In the genomic region with DNA sequence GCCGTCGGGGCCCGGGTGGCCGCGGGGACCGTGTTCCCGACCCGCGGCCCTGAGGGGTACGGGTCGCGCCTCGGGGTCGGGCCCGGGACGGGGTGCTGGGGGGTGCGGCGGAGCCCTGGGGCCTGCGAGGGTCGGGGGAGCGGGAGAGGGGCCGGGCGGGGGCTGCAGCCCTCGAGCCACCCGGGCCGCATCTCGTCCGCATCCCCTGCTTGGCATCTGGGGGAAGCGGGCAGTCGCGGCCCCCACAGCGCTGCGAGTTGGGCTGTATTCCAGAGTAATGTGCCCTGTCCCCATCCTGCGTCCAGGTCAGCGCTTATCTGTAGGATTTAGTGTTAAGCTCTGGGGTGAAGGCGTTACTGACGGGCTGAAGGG, we compare ENCODE assay signal across 8 cellular contexts. TPM values are rescaled to one million over a fixed set of nuclear protein-coding genes. Genes with fewer than 3 reads are reported as not detected.
DNase-seq lines count a peak whose midpoint lies in the region; ATAC-seq and TF ChIP-seq lines count a peak whose summit lies in the region.

No MANE protein-coding gene starts in this region.

- peak overlapping the region; percentile 86 for H3K4me3 ChIP-seq in SJSA1
- peak overlapping the region; percentile 93 to 97 for H3K4me3 ChIP-seq in foreskin fibroblast (ENCODE audit: low read depth in 1 of 2, low read length in 2 of 2)
- H3K4me3 ChIP-seq in skeletal muscle tissue (ENCODE audit: low read length in 3 of 3) = peak overlapping the region; percentile 84 to 87 (median 86)

- peak; percentile 48 for DNase-seq in DMS 273 (lab: John Stamatoyannopoulos, UW; ENCODE audit: unreplicated experiment)
- no peak for DNase-seq in DMS 273 treated with DMSO at 0.1 percent for 48 hours (lab: John Stamatoyannopoulos, UW)
- DNase-seq in SJSA1 (ENCODE audit: low read depth in 1 of 2, low spot score in 2 of 2) = no peak
- DNase-seq in foreskin fibroblast = no peak
- no peak for DNase-seq in hippocampal formation (lab: John Stamatoyannopoulos, UW)
- no peak for DNase-seq in HCEC 1CT

- H3K9me3 ChIP-seq in SJSA1 (replicated peaks) (no peaks in the 10 kb centered on the region), skeletal muscle tissue (ENCODE audit: control insufficient read depth in 3 of 3, low read length in 3 of 3) (no peaks in the 10 kb centered on the region)

- H3K27me3 ChIP-seq in SJSA1 (replicated peaks) (no peaks in the 10 kb centered on the region), skeletal muscle tissue (ENCODE audit: control insufficient read depth in 3 of 3, insufficient read depth in 3 of 3, low read length in 3 of 3) (no peaks in the 10 kb centered on the region)

- peak overlapping the region; percentile 52 for H3K27ac ChIP-seq in SJSA1
- peak overlapping the region; percentile 62 for H3K27ac ChIP-seq in skeletal muscle tissue (ENCODE audit: low read depth, low read length)

- H3K9ac ChIP-seq in skeletal muscle tissue (ENCODE audit: low read depth in 1 of 3, low read length in 3 of 3) = peak overlapping the region; percentile 78 to 92 (median 86)

- H3K4me1 ChIP-seq in SJSA1 (replicated peaks) (peaks cover 23% of the 10 kb centered on the region), skeletal muscle tissue (ENCODE audit: control insufficient read depth in 3 of 3, insufficient read depth in 3 of 3, low read length in 3 of 3) (peaks cover 31 to 43% (median 39%) of the 10 kb centered on the region in 3 donors)

- no peak for ATAC-seq in GM18511 (IDR thresholded peaks at IDR 0.05; ENCODE audit: unreplicated experiment)

- no peak for TF ChIP-seq CTCF in foreskin fibroblast (IDR thresholded peaks at IDR 0.05; ENCODE audit: low read depth, low read length)

- H3K36me3 ChIP-seq in SJSA1 = peaks cover 60% of the 10 kb centered on the region
- H3K36me3 ChIP-seq in skeletal muscle tissue (ENCODE audit: control insufficient read depth in 3 of 3, insufficient read depth in 3 of 3, low read length in 3 of 3) = peaks cover 19 to 22% (median 22%) of the 10 kb centered on the region in 3 donors

RNA-seq across cellular contexts. Expression of gene RER1, which starts 0.4 kb away (rescaled TPM):
- 90.3 and 269 TPM in 2 replicates for total RNA-seq in SJSA1 (2014; rRNA removed; shearing (Covaris generic))
- total RNA-seq in skeletal muscle tissue = 35.5 TPM

RNA-seq across cellular contexts. Expression of gene MORN1, which starts 0.7 kb away (rescaled TPM):
- 2.3 and 5.0 TPM in 2 replicates for total RNA-seq in SJSA1 (2014; rRNA removed; shearing (Covaris generic))
- 4.2 TPM for total RNA-seq in skeletal muscle tissue

RNA-seq across cellular contexts. Expression of gene PEX10, which starts 20.3 kb away (rescaled TPM):
- total RNA-seq in SJSA1 (2014; rRNA removed; shearing (Covaris generic)) = 29.3 and 37.3 TPM in 2 replicates
- 27.1 TPM for total RNA-seq in skeletal muscle tissue
